Comparison of ENCODE assay signal across 29 cellular contexts in genomic region chr7:51620690-51621089, GRCh38.
DNase-seq lines count a peak whose midpoint lies in the region; ATAC-seq lines count a peak whose summit lies in the region.
"Had no signal": no experiment of that assay in that cellular context is flagged by ENCODE, and none has a peak within 500 bp of the region (broad histone marks: within the 10 kb centered on the region; RNA-seq: fewer than 3 reads in every experiment).

No MANE protein-coding gene starts in this region.

- no peak overlapping the region for H3K18ac ChIP-seq in trophoblast cell (ENCODE audit: low read length)

- no CpG with 5 or more reads among the region's 5 CpGs for WGBS in trophoblast cell (ENCODE audit: extremely low coverage, insufficient coverage, insufficient read length)

- no peak overlapping the region for H2BK12ac ChIP-seq in trophoblast cell (ENCODE audit: low read length)

- H3K4me2 ChIP-seq in trophoblast cell (ENCODE audit: low read length), result no peak overlapping the region
- H3K4me2 ChIP-seq: hepatocyte had no signal

- no peak overlapping the region for H3K9ac ChIP-seq in trophoblast cell (ENCODE audit: low read length)

- H3K4me1 ChIP-seq in trophoblast cell (ENCODE audit: control insufficient read depth in 1 of 2, insufficient read depth in 2 of 2, low read length in 2 of 2), result peaks cover 17 to 18% of the 10 kb centered on the region in 2 experiments
- H3K4me1 ChIP-seq: breast epithelium, gastroesophageal sphincter, transverse colon had no signal

- no peak overlapping the region for H4K91ac ChIP-seq in trophoblast cell (ENCODE audit: low read depth, low read length)

- H3K36me3 ChIP-seq in trophoblast cell (ENCODE audit: control insufficient read depth in 1 of 2, insufficient read depth in 2 of 2, low read length in 2 of 2), result peaks cover 2% of the 10 kb centered on the region in 2 experiments
- H3K36me3 ChIP-seq: breast epithelium, gastroesophageal sphincter, ovary, transverse colon had no signal

- H2AFZ ChIP-seq in trophoblast cell (ENCODE audit: insufficient read depth, low read length, poor library complexity), result no peak overlapping the region
- H2AFZ ChIP-seq: hepatocyte had no signal

- no peak overlapping the region for H3K4me3 ChIP-seq in trophoblast cell (ENCODE audit: low read depth, low read length)
- H3K4me3 ChIP-seq: breast epithelium, gastroesophageal sphincter, hepatocyte, K562, ovary, SK-N-MC, skin epidermis, transverse colon had no signal

- no peak overlapping the region for H3K14ac ChIP-seq in trophoblast cell (ENCODE audit: low read length)

- peaks cover 7% of the 10 kb centered on the region for H3K79me1 ChIP-seq in trophoblast cell (ENCODE audit: low read length)

- no peak overlapping the region for H4K12ac ChIP-seq in trophoblast cell (ENCODE audit: low read depth, low read length)

- no peak overlapping the region for H3K4ac ChIP-seq in trophoblast cell (ENCODE audit: low read depth, low read length)

- no peak overlapping the region for H4K8ac ChIP-seq in trophoblast cell (ENCODE audit: low read depth, low read length)

- no peak overlapping the region for H3K23ac ChIP-seq in trophoblast cell (ENCODE audit: low read length)

- H2AK5ac ChIP-seq in trophoblast cell (ENCODE audit: low read length), result no peak overlapping the region

- H3K79me2 ChIP-seq in trophoblast cell (ENCODE audit: control insufficient read depth, insufficient read depth, low read length, poor library complexity), result no peaks in the 10 kb centered on the region
- H3K79me2 ChIP-seq: hepatocyte had no signal

- peaks cover 2% of the 10 kb centered on the region for H3K9me3 ChIP-seq in trophoblast cell (ENCODE audit: insufficient read depth, low read depth, low read length)
- H3K9me3 ChIP-seq: gastroesophageal sphincter, ovary, transverse colon had no signal

- peak; percentile 22 for DNase-seq in DMS 273 (lab: John Stamatoyannopoulos, UW; ENCODE audit: unreplicated experiment)
- DNase-seq in DMS 273 treated with DMSO at 0.1 percent for 48 hours (lab: John Stamatoyannopoulos, UW), result no peak
- DNase-seq in NCI-H526 treated with DMSO at 0.1 percent for 48 hours (lab: John Stamatoyannopoulos, UW), result peak; percentile 8
- DNase-seq in ecto neural progenitor cell (ENCODE audit: low spot score), result peak; percentile 52
- peak in 1 of 2 donors; percentile 12 for DNase-seq in trophoblast cell
- DNase-seq in activated gamma-delta T cell (lab: John Stamatoyannopoulos, UW), result no peak
- DNase-seq in GM03348 (ENCODE audit: low spot score), result no peak
- DNase-seq: activated CD4-positive, alpha-beta T cell treated with anti-CD3 and anti-CD28 coated beads, Interleukin-2, amount 50 U/mL, for 1 hour; activated CD4-positive, CD25-positive, alpha-beta regulatory T cell; activated effector memory CD4-positive, alpha-beta T cell treated with Interleukin-2 at 50 U/mL for 16 hours; activated T-cell treated with anti-CD3 and anti-CD28 coated beads, Interleukin-2, amount 50 U/mL, for 1 hour; effector CD4-positive, alpha-beta T cell; HFFc6; mammary epithelial cell; NCI-H1048; NCI-H2171 treated with DMSO at 0.1 percent for 48 hours; ovary; retina; transverse colon had no signal

- no peak for ATAC-seq in GM18498 (IDR thresholded peaks at IDR 0.05; ENCODE audit: unreplicated experiment)
- ATAC-seq: gastroesophageal sphincter; K562; stimulated activated memory B cell treated with anti-CD40 and anti-IgM and Interleukin-4, amounts not matched to agents 10 μg/mL and 1 μg/mL and 100 μg/mL, for 72 hours had no signal

- no peak overlapping the region for H2BK5ac ChIP-seq in trophoblast cell (ENCODE audit: low read depth, low read length, poor library complexity)

- H3K27ac ChIP-seq in trophoblast cell (ENCODE audit: low read depth, low read length), result peak overlapping the region; percentile 48
- H3K27ac ChIP-seq: 22Rv1, breast epithelium, C4-2B, gastroesophageal sphincter, hepatocyte, ovary, SK-N-MC, skin epidermis, transverse colon had no signal

- no peaks in the 10 kb centered on the region for H3K27me3 ChIP-seq in trophoblast cell (ENCODE audit: insufficient read depth, low read length)
- H3K27me3 ChIP-seq: breast epithelium, gastroesophageal sphincter, hepatocyte, ovary, transverse colon had no signal

- H2BK120ac ChIP-seq in trophoblast cell (ENCODE audit: insufficient read depth, low read length, poor library complexity), result peak overlapping the region; percentile 25

Comparison
In these comparisons a context has a peak if more than half of its experiments do, and no peak if none do; other contexts are left out.
1. DNase-seq: peak in DMS 273 (single experiment), NCI-H526 treated with DMSO at 0.1 percent for 48 hours (single experiment) and ecto neural progenitor cell (single experiment); none in DMS 273 treated with DMSO at 0.1 percent for 48 hours (single experiment), activated gamma-delta T cell (single experiment) and GM03348 (single experiment).